In genomic region chr20:8363970-8364733, GRCh38 we compare ENCODE assay signal across 1 cellular context.
TF ChIP-seq lines count a peak whose summit lies in the region.

No MANE protein-coding gene starts in this region.

TF ChIP-seq in HepG2, 621 proteins besides CTCF, POLR2A, EP300 and RAD21 (continued from another document and continues in another):
- TF ChIP-seq NCOA2 (CRISPR knock-in tag; IDR thresholded peaks at IDR 0.05): peak; percentile 89
- no peak for TF ChIP-seq ZBTB42 (CRISPR knock-in tag; IDR thresholded peaks at IDR 0.05)
- TF ChIP-seq TOPORS (CRISPR knock-in tag; IDR thresholded peaks at IDR 0.05): no peak; the same call in 1 of the 2 replicates
- TF ChIP-seq POLR2AphosphoS2 (IDR thresholded peaks at IDR 0.05; ENCODE audit: low read depth, low read length): no peak
- TF ChIP-seq ARNT2 (CRISPR knock-in tag; IDR thresholded peaks at IDR 0.05; ENCODE audit: low read depth): no peak
- peak; percentile 94 for TF ChIP-seq IKZF5 (CRISPR knock-in tag; IDR thresholded peaks at IDR 0.05)
- TF ChIP-seq ARID4A (CRISPR knock-in tag; IDR thresholded peaks at IDR 0.05; ENCODE audit: borderline replicate concordance): no peak; the same call in 1 of the 2 replicates
- TF ChIP-seq ZMYM4 (CRISPR knock-in tag; IDR thresholded peaks at IDR 0.05): peak; percentile 89
- peak; percentile 34; the same call in 1 of the 2 replicates for TF ChIP-seq ZNF512B (CRISPR knock-in tag; IDR thresholded peaks at IDR 0.05; ENCODE audit: borderline replicate concordance)
- TF ChIP-seq SMARCE1 (IDR thresholded peaks at IDR 0.05; ENCODE audit: borderline replicate concordance): no peak
- peak; percentile 65; the same call in 1 of the 2 replicates for TF ChIP-seq HMG20B (CRISPR knock-in tag; conservative IDR thresholded peaks at IDR 0.05)
- peak; percentile 95; the same call in 1 of the 2 replicates for TF ChIP-seq AHDC1 (CRISPR knock-in tag; IDR thresholded peaks at IDR 0.05; ENCODE audit: borderline replicate concordance)
- no peak for TF ChIP-seq ZNF713 (CRISPR knock-in tag; IDR thresholded peaks at IDR 0.05)
- peak; percentile 74; the same call in 1 of the 2 replicates for TF ChIP-seq KAT7 (CRISPR knock-in tag; IDR thresholded peaks at IDR 0.05; ENCODE audit: borderline replicate concordance)
- no peak for TF ChIP-seq GLI4 (CRISPR knock-in tag; IDR thresholded peaks at IDR 0.05; ENCODE audit: borderline replicate concordance)
- TF ChIP-seq HDAC1 (CRISPR knock-in tag; IDR thresholded peaks at IDR 0.05): peak; percentile 77
- peak; percentile 85 for TF ChIP-seq FOXA3 (CRISPR knock-in tag; IDR thresholded peaks at IDR 0.05)
- TF ChIP-seq IRF2 (CRISPR knock-in tag; IDR thresholded peaks at IDR 0.05): peak; percentile 83
- peak; percentile 79 for TF ChIP-seq FOXO1 (CRISPR knock-in tag; IDR thresholded peaks at IDR 0.05)
- TF ChIP-seq ELF4 (CRISPR knock-in tag; IDR thresholded peaks at IDR 0.05; ENCODE audit: borderline replicate concordance): peak; percentile 69
- no peak for TF ChIP-seq IRF1 (CRISPR knock-in tag; IDR thresholded peaks at IDR 0.05; ENCODE audit: low read depth)
- no peak for TF ChIP-seq SOX6 (IDR thresholded peaks at IDR 0.05)
- peak; percentile 89 for TF ChIP-seq SOX6 (CRISPR knock-in tag; IDR thresholded peaks at IDR 0.05)
- TF ChIP-seq ZZZ3 (CRISPR knock-in tag; IDR thresholded peaks at IDR 0.05; ENCODE audit: borderline replicate concordance): no peak
- 0 out of 2 replicates have a peak, but pooled peaks have one; percentile 57 for TF ChIP-seq ZNF335 (CRISPR knock-in tag; IDR thresholded peaks at IDR 0.05)
- TF ChIP-seq ZNF816 (CRISPR knock-in tag; IDR thresholded peaks at IDR 0.05; ENCODE audit: borderline replicate concordance): peak; percentile 64; the same call in 1 of the 2 replicates
- peak; percentile 88; the same call in 1 of the 2 replicates for TF ChIP-seq ZNF878 (CRISPR knock-in tag; IDR thresholded peaks at IDR 0.05)
- TF ChIP-seq HNF1A (IDR thresholded peaks at IDR 0.05; ENCODE audit: low read depth): no peak
- peak; percentile 44; the same call in 1 of the 2 replicates for TF ChIP-seq HNF1A (CRISPR knock-in tag; IDR thresholded peaks at IDR 0.05; ENCODE audit: borderline replicate concordance)
- no peak for TF ChIP-seq GPBP1L1 (CRISPR knock-in tag; IDR thresholded peaks at IDR 0.05)
- peak; percentile 55; the same call in 1 of the 2 replicates for TF ChIP-seq YEATS2 (CRISPR knock-in tag; IDR thresholded peaks at IDR 0.05; ENCODE audit: borderline replicate concordance)
- no peak for TF ChIP-seq LRRFIP1 (CRISPR knock-in tag; conservative IDR thresholded peaks at IDR 0.05)
- 0 out of 2 replicates have a peak, but pooled peaks have one; percentile 31 for TF ChIP-seq WIZ (CRISPR knock-in tag; IDR thresholded peaks at IDR 0.05)
